In genomic region chrX:40277672-40278071, GRCh38 we compare ENCODE assay signal across 17 cellular contexts.
"Had no signal": no experiment of that assay in that cellular context is flagged by ENCODE, and none has a peak within 500 bp of the region (broad histone marks: within the 10 kb centered on the region; RNA-seq: fewer than 3 reads in every experiment).

No MANE protein-coding gene starts in this region.

- DNase-seq: KBM-7, NCI-H1092, NCI-H1105 treated with DMSO at 0.1 percent for 48 hours, NCI-H1417 treated with DMSO at 0.1 percent for 48 hours, NCI-H146, NCI-H1694 treated with DMSO at 0.1 percent for 48 hours, NCI-H1930, NCI-H2081, NCI-H2107, NCI-H2227 treated with DMSO at 0.1 percent for 48 hours, NCI-H524 treated with DMSO at 0.1 percent for 48 hours, NCI-H69, NCI-H774, RPMI8226, SHP77, SK-N-SH, SW 1271 had no signal

- H3K9me3 ChIP-seq: SK-N-SH had no signal

- H3K4me2 ChIP-seq: SK-N-SH had no signal
